In the genomic region with DNA sequence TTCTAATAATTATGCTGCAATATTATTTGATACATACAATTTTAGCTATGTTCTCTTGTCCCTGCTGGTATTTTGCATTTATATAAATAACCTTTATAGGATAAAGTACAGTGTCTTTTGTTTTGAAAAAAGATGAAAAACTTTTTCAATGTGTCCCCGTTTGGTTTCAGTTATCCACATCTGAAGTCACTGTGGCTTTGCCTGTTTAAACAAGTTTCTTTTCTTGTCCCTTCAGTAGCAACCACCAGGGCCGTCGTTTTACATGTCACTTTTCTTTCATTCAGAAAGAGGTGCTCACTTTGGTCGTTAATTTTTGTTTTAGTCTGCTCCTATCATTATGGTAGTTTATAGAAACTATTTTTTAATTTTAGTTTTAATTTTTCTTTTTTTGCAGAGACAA, we compare ENCODE assay signal across 27 cellular contexts.
"Had no signal": no experiment of that assay in that cellular context is flagged by ENCODE, and none has a peak within 500 bp of the region (broad histone marks: within the 10 kb centered on the region; RNA-seq: fewer than 3 reads in every experiment).

No MANE protein-coding gene starts in this region.

- H3K36me3 ChIP-seq: pancreas, upper lobe of left lung had no signal

- H3K4me3 ChIP-seq: hepatocyte, pancreas, upper lobe of left lung had no signal

- ATAC-seq: esophagus mucosa; left ventricle myocardium superior; pancreas; right cardiac atrium; stimulated activated naive CD8-positive, alpha-beta T cell treated with anti-CD3 and anti-CD28 coated beads, Interleukin-15, Interleukin-2, amounts not matched to agents 100 U/mL and 50 U/mL, for 24 hours; WTC11 had no signal

- H3K4me1 ChIP-seq: pancreas had no signal

- H3K4me2 ChIP-seq: hepatocyte had no signal

- DNase-seq: activated CD4-positive, alpha-beta memory T cell treated with anti-CD3 and anti-CD28 coated beads, Interleukin-2, amount 10 ng/mL, durations not matched to agents 7 days and 5 days; activated CD4-positive, alpha-beta T cell treated with anti-CD3 and anti-CD28 coated beads for 4 hours; activated CD8-positive, alpha-beta memory T cell treated with anti-CD3 and anti-CD28 coated beads, Interleukin-2, amount 50 U/mL, for 4 hours; activated naive CD4-positive, alpha-beta T cell; activated T-cell treated with anti-CD3 and anti-CD28 coated beads, Interleukin-2, amount 50 U/mL, for 24 hours; aorta; effector CD8-positive, alpha-beta T cell; foreskin melanocyte; glutamatergic neuron; kidney glomerular epithelial cell; left ventricle myocardium superior; mammary epithelial cell; nephron progenitor cell; pancreas; right cardiac atrium; stimulated activated CD4-positive, alpha-beta T cell treated with anti-CD3 and anti-CD28 coated beads, Interleukin-12 subunit alpha, Interleukin-12 subunit beta, amount 100 ng/mL, for 4 hours; stimulated activated CD4-positive, alpha-beta T cell treated with anti-CD3 and anti-CD28 coated beads, Interleukin-4, amount 100 ng/mL, for 4 hours; stimulated activated naive CD8-positive, alpha-beta T cell treated with anti-CD3 and anti-CD28 coated beads, Interleukin-15, Interleukin-2, amounts not matched to agents 100 U/mL and 50 U/mL, for 24 hours; T1000; upper lobe of left lung had no signal

- H3K9me3 ChIP-seq: pancreas, upper lobe of left lung had no signal

- H3K27me3 ChIP-seq: hepatocyte, pancreas, upper lobe of left lung had no signal

- H3K4me1 Mint-ChIP-seq: mesothelial cell of epicardium, nephron progenitor cell had no signal

- H3K4me3 Mint-ChIP-seq: activated CD4-positive, alpha-beta memory T cell treated with anti-CD3 and anti-CD28 coated beads, Interleukin-2, amount 10 ng/mL, durations not matched to agents 7 days and 5 days; activated T-cell treated with anti-CD3 and anti-CD28 coated beads, Interleukin-2, amount 50 U/mL, for 24 hours; brain; dendritic cell treated with granulocyte-macrophage colony-stimulating factor and Interleukin-4, amounts not matched to agents 40 ng/mL and 50 ng/mL, for 4 days; mesothelial cell of epicardium; nephron progenitor cell; WTC11 had no signal

- H2AFZ ChIP-seq: hepatocyte had no signal

- H3K27ac ChIP-seq: hepatocyte, pancreas, upper lobe of left lung had no signal

- H3K27ac Mint-ChIP-seq: activated CD4-positive, alpha-beta memory T cell treated with anti-CD3 and anti-CD28 coated beads, Interleukin-2, amount 10 ng/mL, durations not matched to agents 7 days and 5 days; activated T-cell treated with anti-CD3 and anti-CD28 coated beads, Interleukin-2, amount 50 U/mL, for 24 hours; activated T-helper 2 cell treated with anti-CD3 and anti-CD28 coated beads, Interferon-gamma antibody, Interleukin-2, Interleukin-4, amounts not matched to agents 10 μg/mL and 5 μg/mL and 100 μg/mL, durations not matched to agents 14 hours and 24 hours and 36 hours; brain; dendritic cell treated with granulocyte-macrophage colony-stimulating factor and Interleukin-4, amounts not matched to agents 40 ng/mL and 50 ng/mL, for 4 days; mesothelial cell of epicardium; nephron progenitor cell; WTC11 had no signal

- H3K36me3 Mint-ChIP-seq: WTC11 had no signal

- H3K27me3 Mint-ChIP-seq: activated CD4-positive, alpha-beta memory T cell treated with anti-CD3 and anti-CD28 coated beads, Interleukin-2, amount 10 ng/mL, durations not matched to agents 7 days and 5 days; activated T-cell treated with anti-CD3 and anti-CD28 coated beads, Interleukin-2, amount 50 U/mL, for 24 hours; brain; dendritic cell treated with granulocyte-macrophage colony-stimulating factor and Interleukin-4, amounts not matched to agents 40 ng/mL and 50 ng/mL, for 4 days had no signal
